ENCODE assay signal across 9 cellular contexts in the genomic region with DNA sequence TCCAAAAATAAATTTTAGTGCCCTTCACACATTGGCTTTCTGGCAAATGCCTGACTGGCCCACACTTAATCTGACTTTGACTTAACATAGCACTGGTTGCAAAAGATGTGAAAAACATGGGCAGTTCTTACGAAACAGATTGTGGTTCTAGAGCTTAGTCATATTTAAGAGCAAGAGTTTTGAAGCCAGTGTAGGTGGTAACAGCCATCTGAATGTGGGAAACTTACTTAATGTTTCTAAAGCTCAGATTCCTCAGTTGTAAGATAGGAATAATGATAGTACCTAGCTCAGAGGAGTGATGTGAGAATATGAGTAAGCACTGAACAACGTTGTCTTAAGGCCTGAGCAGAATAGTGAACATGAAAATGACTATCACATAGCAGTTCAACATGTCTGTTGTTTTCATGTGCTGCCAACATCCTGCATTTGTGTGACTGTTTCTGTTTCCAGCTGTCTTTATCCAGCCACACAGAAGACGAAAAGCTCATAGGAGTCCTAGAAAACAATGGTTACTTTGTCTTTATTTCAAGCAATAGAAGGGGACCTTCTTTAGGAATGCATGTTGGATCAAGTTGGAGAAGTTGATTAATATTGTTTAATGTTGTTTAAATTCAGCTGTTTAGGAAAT.
DNase-seq lines count a peak whose midpoint lies in the region; ATAC-seq lines count a peak whose summit lies in the region.
"Had no signal": no experiment of that assay in that cellular context is flagged by ENCODE, and none has a peak within 500 bp of the region (broad histone marks: within the 10 kb centered on the region; RNA-seq: fewer than 3 reads in every experiment).

No MANE protein-coding gene starts in this region.

- DNase-seq in AG20443 (ENCODE audit: low spot score), result peak; percentile 33
- peak; percentile 26 for DNase-seq in dedifferentiated amniotic fluid mesenchymal stem cell (ENCODE audit: extremely low spot score)
- no peak for DNase-seq in activated CD4-positive, alpha-beta memory T cell treated with anti-CD3 and anti-CD28 coated beads for 36 hours
- DNase-seq in SK-N-DZ (ENCODE audit: low spot score), result no peak
- no peak for DNase-seq in activated naive CD4-positive, alpha-beta T cell (lab: John Stamatoyannopoulos, UW)
- DNase-seq in stimulated activated CD4-positive, alpha-beta T cell treated with anti-CD3 and anti-CD28 coated beads, Interleukin-15, amount 100 ng/mL, for 24 hours, result no peak
- DNase-seq: T-helper 9 cell had no signal

- no peaks in the 10 kb centered on the region for H3K36me3 Mint-ChIP-seq in activated CD4-positive, alpha-beta memory T cell treated with anti-CD3 and anti-CD28 coated beads for 36 hours

- peaks cover 13% of the 10 kb centered on the region for H3K9me3 Mint-ChIP-seq in activated CD4-positive, alpha-beta memory T cell treated with anti-CD3 and anti-CD28 coated beads for 36 hours

- no peak overlapping the region for H3K27ac Mint-ChIP-seq in activated CD4-positive, alpha-beta memory T cell treated with anti-CD3 and anti-CD28 coated beads for 36 hours

- POLR2A ChIA-PET in activated CD4-positive, alpha-beta memory T cell treated with anti-CD3 and anti-CD28 coated beads for 36 hours (lab: Charles Lee), result no interaction called here

- H3K27me3 Mint-ChIP-seq in activated CD4-positive, alpha-beta memory T cell treated with anti-CD3 and anti-CD28 coated beads for 36 hours, result no peaks in the 10 kb centered on the region

- H3K4me1 Mint-ChIP-seq in activated CD4-positive, alpha-beta memory T cell treated with anti-CD3 and anti-CD28 coated beads for 36 hours (ENCODE audit: low read depth), result no peaks in the 10 kb centered on the region

- no peak overlapping the region for H3K4me3 Mint-ChIP-seq in activated CD4-positive, alpha-beta memory T cell treated with anti-CD3 and anti-CD28 coated beads for 36 hours

- ATAC-seq in GM21367 (IDR thresholded peaks at IDR 0.05; ENCODE audit: unreplicated experiment) (peak; percentile 88), HG03457 (IDR thresholded peaks at IDR 0.05; ENCODE audit: unreplicated experiment) (peak; percentile 97)

- intact Hi-C loops in activated CD4-positive, alpha-beta memory T cell treated with anti-CD3 and anti-CD28 coated beads for 36 hours (cut with micrococcal nuclease), result no loop called here

- CTCF ChIA-PET in activated CD4-positive, alpha-beta memory T cell treated with anti-CD3 and anti-CD28 coated beads for 36 hours (lab: Charles Lee), result no interaction called here

Comparison
In these comparisons a context has a peak if more than half of its experiments do, and no peak if none do; other contexts are left out.
1. DNase-seq: peak in AG20443 (single experiment) and dedifferentiated amniotic fluid mesenchymal stem cell (single experiment); none in activated CD4-positive, alpha-beta memory T cell treated with anti-CD3 and anti-CD28 coated beads for 36 hours (single experiment), SK-N-DZ (single experiment), activated naive CD4-positive, alpha-beta T cell (0 of 4) and stimulated activated CD4-positive, alpha-beta T cell treated with anti-CD3 and anti-CD28 coated beads, Interleukin-15, amount 100 ng/mL, for 24 hours (single experiment).